16 cellular contexts compared by ENCODE assay signal in genomic region chr1:40697436-40697835, GRCh38. TPM values are rescaled to one million over a fixed set of nuclear protein-coding genes. Genes with fewer than 3 reads are reported as not detected.
DNase-seq lines count a peak whose midpoint lies in the region; ATAC-seq and TF ChIP-seq lines count a peak whose summit lies in the region.
"Had no signal": no experiment of that assay in that cellular context is flagged by ENCODE, and none has a peak within 500 bp of the region (broad histone marks: within the 10 kb centered on the region; RNA-seq: fewer than 3 reads in every experiment).

No MANE protein-coding gene starts in this region.

- peak overlapping the region in 6 of 7 donors; percentile 34 to 70 (median 52) for H3K4me3 Mint-ChIP-seq in CD8-positive, alpha-beta memory T cell
- H3K4me3 Mint-ChIP-seq in WTC11 (no peak overlapping the region), neural crest cell (no peak overlapping the region)
- H3K4me3 Mint-ChIP-seq: CD8-positive, alpha-beta T cell; HFFc6 had no signal

- peak overlapping the region in 7 of 8 donors; percentile 6 to 95 (median 79) for H3K27ac Mint-ChIP-seq in CD8-positive, alpha-beta memory T cell
- H3K27ac Mint-ChIP-seq in WTC11: peak overlapping the region; percentile 92
- peak overlapping the region; percentile 27 for H3K27ac Mint-ChIP-seq in neural crest cell (ENCODE audit: unreplicated experiment)
- H3K27ac Mint-ChIP-seq: HFFc6 had no signal

- TF ChIP-seq CTCF in 22Rv1 (IDR thresholded peaks at IDR 0.05): no peak
- no peak for TF ChIP-seq CTCF in WTC11 (IDR thresholded peaks at IDR 0.05)
- no peak for TF ChIP-seq CTCF in neural crest cell (conservative IDR thresholded peaks at IDR 0.05)

- no peaks in the 10 kb centered on the region for H3K9me3 ChIP-seq in CD8-positive, alpha-beta memory T cell (ENCODE audit: low read length)

- ATAC-seq in WTC11 (no peak), GM19035 (IDR thresholded peaks at IDR 0.05; ENCODE audit: unreplicated experiment) (no peak), HG03045 (IDR thresholded peaks at IDR 0.05; ENCODE audit: unreplicated experiment) (no peak)
- ATAC-seq: CD8-positive, alpha-beta T cell; HepG2 had no signal

- POLR2A ChIA-PET in CD8-positive, alpha-beta memory T cell (lab: Charles Lee): no interaction called here
- POLR2A ChIA-PET in WTC11 (lab: Charles Lee): no interaction called here

- H3K9me3 Mint-ChIP-seq in CD8-positive, alpha-beta memory T cell: no peaks in the 10 kb centered on the region
- H3K9me3 Mint-ChIP-seq in WTC11: no peaks in the 10 kb centered on the region
- H3K9me3 Mint-ChIP-seq in neural crest cell: no peaks in the 10 kb centered on the region
- H3K9me3 Mint-ChIP-seq: CD8-positive, alpha-beta T cell; HFFc6 had no signal

- peaks cover 0 to 14% (median 3%) of the 10 kb centered on the region in 3 donors for H3K36me3 Mint-ChIP-seq in CD8-positive, alpha-beta memory T cell
- no peaks in the 10 kb centered on the region for H3K36me3 Mint-ChIP-seq in WTC11
- H3K36me3 Mint-ChIP-seq in neural crest cell (ENCODE audit: low read depth): no peaks in the 10 kb centered on the region

- peaks cover 80 to 92% (median 88%) of the 10 kb centered on the region in 3 donors for H3K4me1 Mint-ChIP-seq in CD8-positive, alpha-beta memory T cell
- H3K4me1 Mint-ChIP-seq in WTC11: peaks cover 50% of the 10 kb centered on the region
- H3K4me1 Mint-ChIP-seq in neural crest cell: peaks cover 35% of the 10 kb centered on the region

- no peak for DNase-seq in CD8-positive, alpha-beta memory T cell
- DNase-seq in WTC11 (ENCODE audit: low spot score): no peak
- DNase-seq in neural crest cell (ENCODE audit: low read depth, low spot score): no peak
- DNase-seq in stimulated activated naive CD4-positive, alpha-beta T cell treated with Interleukin-2 at 50 U/mL for 16 hours (lab: John Stamatoyannopoulos, UW): no peak
- DNase-seq: ACHN; CD8-positive, alpha-beta T cell; GF-D8; HFFc6; Kasumi-1; NCI-H187 treated with DMSO at 0.1 percent for 48 hours; NCI-H510A treated with DMSO at 0.1 percent for 48 hours; RPMI8226 had no signal

- peak overlapping the region; percentile 98; the same call in 1 of the 2 replicates for H3K27ac ChIP-seq in 22Rv1
- H3K27ac ChIP-seq in CD8-positive, alpha-beta memory T cell (ENCODE audit: low read depth, low read length): no peak overlapping the region

- no peaks in the 10 kb centered on the region for H3K36me3 ChIP-seq in CD8-positive, alpha-beta memory T cell (ENCODE audit: insufficient read depth, low read length)

- H3K27me3 ChIP-seq in CD8-positive, alpha-beta memory T cell (ENCODE audit: insufficient read depth, low read length, poor library complexity, severe bottlenecking): no peaks in the 10 kb centered on the region

- H3K27me3 Mint-ChIP-seq in CD8-positive, alpha-beta memory T cell: no peaks in the 10 kb centered on the region
- H3K27me3 Mint-ChIP-seq in WTC11 (ENCODE audit: low read depth) (no peaks in the 10 kb centered on the region), neural crest cell (ENCODE audit: low read depth) (no peaks in the 10 kb centered on the region)

- CTCF ChIA-PET in CD8-positive, alpha-beta memory T cell (lab: Charles Lee): no interaction called here
- CTCF ChIA-PET in WTC11 (lab: Charles Lee): no interaction called here

- H3K4me3 ChIP-seq in CD8-positive, alpha-beta memory T cell (ENCODE audit: low read length): no peak overlapping the region

- H3K4me1 ChIP-seq in CD8-positive, alpha-beta memory T cell (ENCODE audit: insufficient read depth, low read length): peaks cover 77% of the 10 kb centered on the region

TF ChIP-seq in WTC11, 78 proteins besides CTCF, POLR2A, EP300 and RAD21:
- TF ChIP-seq FOXJ3 (CRISPR knock-in tag; IDR thresholded peaks at IDR 0.05; ENCODE audit: borderline replicate concordance): no peak
- no peak for TF ChIP-seq ZNF671 (CRISPR knock-in tag; IDR thresholded peaks at IDR 0.05)
- no peak for TF ChIP-seq ZNF219 (CRISPR knock-in tag; IDR thresholded peaks at IDR 0.05; ENCODE audit: borderline replicate concordance)
- TF ChIP-seq TP53 (CRISPR knock-in tag; IDR thresholded peaks at IDR 0.05): no peak
- no peak for TF ChIP-seq SP1 (CRISPR knock-in tag; conservative IDR thresholded peaks at IDR 0.05)
- no peak for TF ChIP-seq EMX1 (CRISPR knock-in tag; IDR thresholded peaks at IDR 0.05)
- TF ChIP-seq ZNF317 (CRISPR knock-in tag; IDR thresholded peaks at IDR 0.05; ENCODE audit: borderline replicate concordance, low read depth): no peak
TF ChIP-seq in WTC11: peak in this region for 0.

RNA-seq across cellular contexts. Expression of gene NFYC, which starts 5.9 kb away (rescaled TPM):
- 10 to 100 TPM; 61.3 to 61.6 TPM for total RNA-seq in CD8-positive, alpha-beta memory T cell
- 51.3 TPM for polyA plus RNA-seq in CD8-positive, alpha-beta memory T cell
- total RNA-seq in WTC11 (2021) (46.5 to 47.5 TPM (median 47.4 TPM) in 3 replicates), neural crest cell (67.2 and 73.1 TPM in 2 replicates)

RNA-seq across cellular contexts. Expression of gene RIMS3, which starts 32.0 kb away (rescaled TPM):
- total RNA-seq in CD8-positive, alpha-beta memory T cell: 1 to 10 TPM; 1.4 to 1.7 TPM
- 5.4 TPM for polyA plus RNA-seq in CD8-positive, alpha-beta memory T cell
- total RNA-seq in WTC11 (2021) (19.8 to 19.9 TPM (median 19.8 TPM) in 3 replicates), neural crest cell (22.4 and 22.9 TPM in 2 replicates)

Comparison
In these comparisons a context has a peak if more than half of its experiments do, and no peak if none do; other contexts are left out.
1. H3K27ac Mint-ChIP-seq: peak in every context shown above with its lines; median percentile 92 in WTC11; 79 in CD8-positive, alpha-beta memory T cell; 27 in neural crest cell.
2. H3K4me3 Mint-ChIP-seq: peak in CD8-positive, alpha-beta memory T cell (6 of 7); none in WTC11 (single experiment) and neural crest cell (single experiment).